In the genomic region with DNA sequence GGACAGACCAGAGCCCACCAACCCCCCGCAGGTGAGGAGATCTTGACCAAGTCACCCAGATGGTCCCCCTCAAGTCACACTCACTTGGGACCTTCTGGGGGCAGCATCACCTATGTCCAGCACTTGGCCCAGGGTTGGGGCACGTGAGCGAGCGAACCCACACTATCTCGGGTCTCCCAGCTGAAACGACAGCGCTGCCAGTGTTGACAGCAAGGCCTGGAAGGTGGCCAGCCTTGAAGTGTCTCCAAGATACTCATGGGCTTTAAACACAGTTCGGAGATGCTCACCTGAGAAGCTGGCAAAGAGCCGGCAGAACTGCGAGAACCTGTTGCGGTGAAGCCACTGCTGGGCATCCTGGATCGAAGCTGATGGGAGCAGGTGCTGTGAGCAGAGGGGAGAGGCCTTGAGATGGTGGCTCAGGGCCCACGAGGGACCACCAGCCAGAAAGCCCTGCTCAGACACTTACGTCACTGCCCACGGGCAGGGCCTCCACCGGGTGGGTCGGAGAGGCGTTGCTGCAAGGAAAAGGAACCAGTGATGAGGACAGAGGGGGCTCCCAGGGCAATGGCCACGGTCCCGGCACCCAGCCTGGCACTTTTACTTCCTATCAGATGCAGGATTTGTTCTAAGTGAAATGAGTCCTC, we compare ENCODE assay signal across 20 cellular contexts. TPM values are rescaled to one million over a fixed set of nuclear protein-coding genes. Genes with fewer than 3 reads are reported as not detected.
DNase-seq lines count a peak whose midpoint lies in the region; ATAC-seq and TF ChIP-seq lines count a peak whose summit lies in the region.
"Had no signal": no experiment of that assay in that cellular context is flagged by ENCODE, and none has a peak within 500 bp of the region (broad histone marks: within the 10 kb centered on the region; RNA-seq: fewer than 3 reads in every experiment).

No MANE protein-coding gene starts in this region.

- H2BK5ac ChIP-seq in IMR-90 (ENCODE audit: low read depth, low read length, poor library complexity, severe bottlenecking): no peak overlapping the region

- no peak overlapping the region for H3K9ac ChIP-seq in IMR-90 (ENCODE audit: low read depth, low read length)
- H3K9ac ChIP-seq: SK-N-SH had no signal

- H3K36me3 ChIP-seq in IMR-90 (ENCODE audit: control insufficient read depth, insufficient read depth, low read length): no peaks in the 10 kb centered on the region
- peaks cover 17% of the 10 kb centered on the region for H3K36me3 ChIP-seq in lower lobe of right lung
- H3K36me3 ChIP-seq in upper lobe of right lung: no peaks in the 10 kb centered on the region

- TF ChIP-seq RAD21 in IMR-90 (IDR thresholded peaks at IDR 0.05; ENCODE audit: low read length): no peak

- H2BK15ac ChIP-seq in IMR-90 (ENCODE audit: low read depth, low read length): no peak overlapping the region

- no TSS peak for BruUV-seq in IMR-90 (replicated peaks; lab: Mats Ljungman, UMichigan)

- H4K8ac ChIP-seq in IMR-90 (ENCODE audit: low read depth in 2 of 2, low read length in 2 of 2): no peak overlapping the region

- H2BK20ac ChIP-seq in IMR-90 (ENCODE audit: low read depth, low read length): no peak overlapping the region

- no peak overlapping the region for H2AK9ac ChIP-seq in IMR-90 (replicated peaks; ENCODE audit: low read depth, low read length, poor library complexity)

- TF ChIP-seq CTCF in IMR-90 (conservative IDR thresholded peaks at IDR 0.05; ENCODE audit: low read depth, low read length) (no peak), lower lobe of right lung (IDR thresholded peaks at IDR 0.05) (no peak), upper lobe of right lung (IDR thresholded peaks at IDR 0.05) (no peak), natural killer cell (IDR thresholded peaks at IDR 0.05) (no peak)

- H3K27ac Mint-ChIP-seq in natural killer cell: no peak overlapping the region

- H2AFZ ChIP-seq in IMR-90 (replicated peaks; ENCODE audit: low read length, poor library complexity): peak overlapping the region; percentile 46

- no peaks in the 10 kb centered on the region for H3K9me1 ChIP-seq in IMR-90 (ENCODE audit: insufficient read depth, low read length)

- H3K4me1 Mint-ChIP-seq in natural killer cell: no peaks in the 10 kb centered on the region

- no peaks in the 10 kb centered on the region for H4K20me1 ChIP-seq in IMR-90 (ENCODE audit: insufficient read depth, low read length)

- POLR2A ChIA-PET in IMR-90 (lab: Charles Lee; ENCODE audit: unreplicated experiment): no interaction called here

- no peak overlapping the region for H3K14ac ChIP-seq in IMR-90 (replicated peaks; ENCODE audit: low read depth, low read length)

- no peak overlapping the region for H3K4ac ChIP-seq in IMR-90 (ENCODE audit: low read depth, low read length)

- no peak overlapping the region for H2AK5ac ChIP-seq in IMR-90 (ENCODE audit: low read depth, low read length)

- dilution Hi-C loops in IMR-90 (cut with HindIII; ENCODE audit: low sequenced_read_pairs, unreplicated experiment): no loop called here

- no peak overlapping the region for H3K4me2 ChIP-seq in IMR-90 (ENCODE audit: low read depth, low read length)
- H3K4me2 ChIP-seq: SK-N-SH had no signal

- 69% methylated on average over 11 of the region's 20 CpGs; no CpG with 5 or more reads in 1 of the 2 experiments for WGBS in IMR-90 (ENCODE audit: extremely low coverage in 2 of 2, insufficient read length in 1 of 2), 2 experiments

- no peak overlapping the region for H3K4me3 Mint-ChIP-seq in natural killer cell

- H3K27ac ChIP-seq in IMR-90 (ENCODE audit: insufficient read depth, low read length) (no peak overlapping the region), lower lobe of right lung (no peak overlapping the region), upper lobe of right lung (no peak overlapping the region)

- no peaks in the 10 kb centered on the region for H3K79me1 ChIP-seq in IMR-90 (ENCODE audit: low read depth in 1 of 2, low read length in 2 of 2)

- no peak for TF ChIP-seq POLR2A in IMR-90 (IDR thresholded peaks at IDR 0.05; ENCODE audit: low read depth, low read length)

- no peak overlapping the region for H4K5ac ChIP-seq in IMR-90 (ENCODE audit: low read depth, low read length)

- CTCF ChIA-PET in IMR-90 (lab: Yijun Ruan, JAX): no interaction called here

- in situ Hi-C loops in IMR-90 (cut with MboI; ENCODE audit: low sequenced_read_pairs): no loop called here

- no peak overlapping the region for H3K56ac ChIP-seq in IMR-90 (ENCODE audit: extremely low read depth, insufficient read depth, low read length)

- H3K4me1 ChIP-seq in IMR-90 (ENCODE audit: control insufficient read depth, insufficient read depth, low read length) (no peaks in the 10 kb centered on the region), lower lobe of right lung (no peaks in the 10 kb centered on the region), upper lobe of right lung (no peaks in the 10 kb centered on the region)

- no peak overlapping the region for H3K18ac ChIP-seq in IMR-90 (ENCODE audit: low read depth, low read length)

- intact Hi-C loops in Right ventricle myocardium inferior (cut with DNase I) (no loop called here), Right ventricle myocardium superior (cut with DNase I) (no loop called here), IMR-90 (cut with micrococcal nuclease) (no loop called here), lower lobe of right lung (cut with DNase I) (no loop called here), upper lobe of right lung (cut with DNase I) (no loop called here), natural killer cell (cut with micrococcal nuclease) (no loop called here)

- no peaks in the 10 kb centered on the region for H3K9me3 Mint-ChIP-seq in natural killer cell

- H2BK120ac ChIP-seq in IMR-90 (ENCODE audit: low read depth, low read length): no peak overlapping the region

- ATAC-seq in Right ventricle myocardium inferior: peak; percentile 23
- no peak for ATAC-seq in Right ventricle myocardium superior (ENCODE audit: poor library complexity)
- ATAC-seq in IMR-90 (ENCODE audit: low read depth): no peak
- no peak for ATAC-seq in lower lobe of right lung
- no peak for ATAC-seq in upper lobe of right lung
- no peak for ATAC-seq in natural killer cell
- ATAC-seq: HepG2 had no signal

- no peak overlapping the region for H3K23ac ChIP-seq in IMR-90 (ENCODE audit: low read depth, low read length)

- no peak overlapping the region for H3K4me3 ChIP-seq in IMR-90 (ENCODE audit: insufficient read depth, low read depth, low read length)
- H3K4me3 ChIP-seq in lower lobe of right lung: no peak overlapping the region
- H3K4me3 ChIP-seq in upper lobe of right lung: no peak overlapping the region
- H3K4me3 ChIP-seq: K562 had no signal

- H3K27me3 Mint-ChIP-seq in natural killer cell (ENCODE audit: low read depth in 2 of 2): peaks cover 0 to 2% of the 10 kb centered on the region in 2 donors

- H3K36me3 Mint-ChIP-seq in natural killer cell: no peaks in the 10 kb centered on the region

- no peaks in the 10 kb centered on the region for H3K9me3 ChIP-seq in IMR-90 (ENCODE audit: control insufficient read depth, insufficient read depth, low read length)
- H3K9me3 ChIP-seq in lower lobe of right lung: no peaks in the 10 kb centered on the region
- no peaks in the 10 kb centered on the region for H3K9me3 ChIP-seq in upper lobe of right lung
- H3K9me3 ChIP-seq: SK-N-SH had no signal

- H3K27me3 ChIP-seq in IMR-90 (ENCODE audit: control insufficient read depth, insufficient read depth, low read length): peaks cover 51% of the 10 kb centered on the region
- H3K27me3 ChIP-seq in lower lobe of right lung (ENCODE audit: low read depth): no peaks in the 10 kb centered on the region
- no peaks in the 10 kb centered on the region for H3K27me3 ChIP-seq in upper lobe of right lung

- no peak overlapping the region for H4K91ac ChIP-seq in IMR-90 (ENCODE audit: insufficient read depth, low read depth, low read length)

- DNase-seq in Right ventricle myocardium inferior (ENCODE audit: missing footprints) (no peak), Right ventricle myocardium superior (no peak), IMR-90 (no peak), lower lobe of right lung (peak; percentile 27), upper lobe of right lung (peak; percentile 45), natural killer cell (no peak), NCI-H2107 treated with DMSO at 0.1 percent for 48 hours (lab: John Stamatoyannopoulos, UW; ENCODE audit: unreplicated experiment) (no peak)
- DNase-seq: Calu3, Kasumi-1, NCI-H1105 treated with DMSO at 0.1 percent for 48 hours, NCI-H146, NCI-H1930, NCI-H2107, NCI-H2227 treated with DMSO at 0.1 percent for 48 hours, NCI-H510A, NCI-H69, RPMI8226, SK-N-SH had no signal

TF ChIP-seq in IMR-90, 13 proteins besides CTCF, POLR2A, EP300 and RAD21:
- no peak for TF ChIP-seq RCOR1 (IDR thresholded peaks at IDR 0.05; ENCODE audit: insufficient replicate concordance, low read length)
- TF ChIP-seq CHD1 (IDR thresholded peaks at IDR 0.05; ENCODE audit: low read depth, low read length): no peak
- TF ChIP-seq MAFK (IDR thresholded peaks at IDR 0.05; ENCODE audit: low read depth, low read length): no peak
- no peak for TF ChIP-seq FOS (IDR thresholded peaks at IDR 0.05; ENCODE audit: low read depth, low read length)

RNA-seq across cellular contexts. Expression of a gene that starts 47.5 kb away (rescaled TPM):
- total RNA-seq in Right ventricle myocardium inferior (0.30 TPM), Right ventricle myocardium superior (0.19 TPM), IMR-90 (2012; rRNA removed) (not detected in 2 replicates), lower lobe of right lung (19.2 TPM), upper lobe of right lung (22.0 TPM), natural killer cell (1 to 10 TPM in 1 of 3 donors, under 1 TPM in 2; 0.72 to 1.8 (median 0.85) TPM)
- not detected in 2 replicates for polyA plus RNA-seq in IMR-90 (2012; rRNA removed)
- not detected in 2 replicates for polyA plus RNA-seq in IMR-90 (2012; cell fraction: cytosol; rRNA removed)
- not detected in 2 replicates for polyA plus RNA-seq in IMR-90 (2012; cell fraction: nucleus; rRNA removed; ENCODE audit: low replicate concordance)
- total RNA-seq: HepG2 had no signal
- polyA plus RNA-seq: SK-N-SH had no signal

Comparison
In these comparisons a context has a peak if more than half of its experiments do, and no peak if none do; other contexts are left out.
1. DNase-seq: peak in lower lobe of right lung (single experiment) and upper lobe of right lung (single experiment); none in Right ventricle myocardium inferior (single experiment), Right ventricle myocardium superior (single experiment), IMR-90 (single experiment), natural killer cell (single experiment) and NCI-H2107 treated with DMSO at 0.1 percent for 48 hours (single experiment).